ENCODE assay signal across 8 cellular contexts in genomic region chrX:51461053-51462050, GRCh38. TPM values are rescaled to one million over a fixed set of nuclear protein-coding genes. Genes with fewer than 3 reads are reported as not detected.
DNase-seq lines count a peak whose midpoint lies in the region; ATAC-seq and TF ChIP-seq lines count a peak whose summit lies in the region.

No MANE protein-coding gene starts in this region.

- CTCF ChIA-PET in naive thymus-derived CD4-positive, alpha-beta T cell (lab: Charles Lee) = interaction anchor here (0.6 to 3.5 kb wide), 8 partner anchors 9 to 317 kb away, joined by 3 to 34 read pairs (median 3); no protein-coding TSS in a partner anchor

- no peaks in the 10 kb centered on the region for H3K4me1 Mint-ChIP-seq in naive thymus-derived CD4-positive, alpha-beta T cell

- no peaks in the 10 kb centered on the region for H3K9me3 ChIP-seq in naive thymus-derived CD4-positive, alpha-beta T cell (ENCODE audit: control insufficient read depth in 2 of 3, low read length in 3 of 3)

- POLR2A ChIA-PET in naive thymus-derived CD4-positive, alpha-beta T cell (lab: Charles Lee) = interaction anchor here (1.2 kb wide), 1 partner anchor 9 kb away, joined by 4 read pairs; no protein-coding TSS in a partner anchor

- no peak overlapping the region for H3K27ac ChIP-seq in naive thymus-derived CD4-positive, alpha-beta T cell (ENCODE audit: low read depth, low read length)

- H3K4me3 ChIP-seq in naive thymus-derived CD4-positive, alpha-beta T cell (ENCODE audit: low read length) = no peak overlapping the region

- intact Hi-C loops in naive thymus-derived CD4-positive, alpha-beta T cell (cut with micrococcal nuclease) = loop anchor here (1.0 to 5.0 kb wide), 5 partner anchors 39 to 317 kb away; no protein-coding TSS in a partner anchor

- no peak for ATAC-seq in naive thymus-derived CD4-positive, alpha-beta T cell

- no peaks in the 10 kb centered on the region for H3K4me1 ChIP-seq in naive thymus-derived CD4-positive, alpha-beta T cell (ENCODE audit: control insufficient read depth in 2 of 2, insufficient read depth in 2 of 2, low read length in 2 of 2)

- no peaks in the 10 kb centered on the region for H3K27me3 Mint-ChIP-seq in naive thymus-derived CD4-positive, alpha-beta T cell

- H3K27me3 ChIP-seq in naive thymus-derived CD4-positive, alpha-beta T cell (ENCODE audit: control insufficient read depth in 2 of 2, insufficient read depth in 2 of 2, low read length in 2 of 2) = no peaks in the 10 kb centered on the region

- in situ Hi-C loops in GM13977 (cut with MboI; ENCODE audit: low pct_unique_long_range_greater_than_20kb, low sequenced_read_pairs, unreplicated experiment) = loop anchor here (25.0 kb wide), 1 partner anchor 324 kb away; no protein-coding TSS in a partner anchor

- H3K9me3 Mint-ChIP-seq in naive thymus-derived CD4-positive, alpha-beta T cell = no peaks in the 10 kb centered on the region

- peak; percentile 87 for TF ChIP-seq CTCF in GM13977 (IDR thresholded peaks at IDR 0.05; ENCODE audit: extremely low read depth, insufficient read depth, missing control alignments)

- no peak overlapping the region for H3K27ac Mint-ChIP-seq in naive thymus-derived CD4-positive, alpha-beta T cell

- H3K36me3 ChIP-seq in naive thymus-derived CD4-positive, alpha-beta T cell (ENCODE audit: control insufficient read depth in 2 of 3, insufficient read depth in 3 of 3, low read length in 3 of 3) = no peaks in the 10 kb centered on the region

- peak; percentile 20 for DNase-seq in CMK (ENCODE audit: low read depth)
- DNase-seq in GM13977 (ENCODE audit: low spot score) = peak; percentile 30
- peak; percentile 52 for DNase-seq in NCI-H446 treated with DMSO at 0.1 percent for 48 hours (lab: John Stamatoyannopoulos, UW)
- peak; percentile 59 for DNase-seq in dermis blood vessel endothelial cell
- DNase-seq in naive thymus-derived CD4-positive, alpha-beta T cell = peak in 7 of 9 donors; percentile 16 to 49 (median 39)
- no peak for DNase-seq in ureter (ENCODE audit: low spot score)
- no peak for DNase-seq in UCSD-AML1 (lab: John Stamatoyannopoulos, UW; ENCODE audit: unreplicated experiment)
- no peak for DNase-seq in cerebellar nuclear complex (lab: John Stamatoyannopoulos, UW)

- H3K4me3 Mint-ChIP-seq in naive thymus-derived CD4-positive, alpha-beta T cell = no peak overlapping the region

- H3K36me3 Mint-ChIP-seq in naive thymus-derived CD4-positive, alpha-beta T cell = peaks cover 0 to 3% (median 0%) of the 10 kb centered on the region in 5 donors

RNA-seq across cellular contexts. Expression of gene NUDT11, which starts 35.0 kb away (rescaled TPM):
- total RNA-seq in dermis blood vessel endothelial cell (0.51 and 0.74 TPM in 2 replicates), ureter (1.2 TPM)
- total RNA-seq in naive thymus-derived CD4-positive, alpha-beta T cell = 1 to 10 TPM in 1 of 5 experiments, under 1 TPM in 3, not detected in 1; 0.13 to 1.2 (median 0.47) TPM
- under 1 TPM in 1 of 2 donors, not detected in 1; 0.09 TPM for polyA plus RNA-seq in naive thymus-derived CD4-positive, alpha-beta T cell

Comparison
In these comparisons a context has a peak if more than half of its experiments do, and no peak if none do; other contexts are left out.
1. DNase-seq: peak in CMK (single experiment), GM13977 (single experiment), NCI-H446 treated with DMSO at 0.1 percent for 48 hours (single experiment), dermis blood vessel endothelial cell (single experiment) and naive thymus-derived CD4-positive, alpha-beta T cell (7 of 9); none in ureter (single experiment), UCSD-AML1 (single experiment) and cerebellar nuclear complex (0 of 2).